ENCODE assay signal across 1 cellular context in the genomic region with DNA sequence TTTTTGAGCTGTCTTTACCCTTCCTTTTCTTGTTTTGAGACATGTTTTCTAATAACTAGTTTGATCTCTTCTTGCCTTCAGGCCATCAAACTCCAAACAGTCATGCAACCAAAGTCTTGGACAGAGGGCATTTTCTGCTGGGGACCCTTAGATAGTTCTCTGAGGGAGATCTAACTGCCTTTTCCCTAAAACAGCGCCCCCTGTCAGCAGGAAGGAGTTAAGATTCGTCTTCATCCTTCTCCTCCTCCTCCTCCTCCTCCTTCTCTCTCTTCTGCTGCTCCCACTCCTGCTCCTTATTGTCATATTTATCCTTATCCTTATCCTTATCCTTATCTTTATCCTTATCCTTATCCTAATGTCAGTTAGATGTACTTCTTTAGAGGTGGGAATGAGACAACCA.
TF ChIP-seq lines count a peak whose summit lies in the region.

No MANE protein-coding gene starts in this region.

TF ChIP-seq in Ishikawa, 13 proteins besides CTCF, POLR2A, EP300 and RAD21 (continued from another document):
- TF ChIP-seq, protein P1, sequence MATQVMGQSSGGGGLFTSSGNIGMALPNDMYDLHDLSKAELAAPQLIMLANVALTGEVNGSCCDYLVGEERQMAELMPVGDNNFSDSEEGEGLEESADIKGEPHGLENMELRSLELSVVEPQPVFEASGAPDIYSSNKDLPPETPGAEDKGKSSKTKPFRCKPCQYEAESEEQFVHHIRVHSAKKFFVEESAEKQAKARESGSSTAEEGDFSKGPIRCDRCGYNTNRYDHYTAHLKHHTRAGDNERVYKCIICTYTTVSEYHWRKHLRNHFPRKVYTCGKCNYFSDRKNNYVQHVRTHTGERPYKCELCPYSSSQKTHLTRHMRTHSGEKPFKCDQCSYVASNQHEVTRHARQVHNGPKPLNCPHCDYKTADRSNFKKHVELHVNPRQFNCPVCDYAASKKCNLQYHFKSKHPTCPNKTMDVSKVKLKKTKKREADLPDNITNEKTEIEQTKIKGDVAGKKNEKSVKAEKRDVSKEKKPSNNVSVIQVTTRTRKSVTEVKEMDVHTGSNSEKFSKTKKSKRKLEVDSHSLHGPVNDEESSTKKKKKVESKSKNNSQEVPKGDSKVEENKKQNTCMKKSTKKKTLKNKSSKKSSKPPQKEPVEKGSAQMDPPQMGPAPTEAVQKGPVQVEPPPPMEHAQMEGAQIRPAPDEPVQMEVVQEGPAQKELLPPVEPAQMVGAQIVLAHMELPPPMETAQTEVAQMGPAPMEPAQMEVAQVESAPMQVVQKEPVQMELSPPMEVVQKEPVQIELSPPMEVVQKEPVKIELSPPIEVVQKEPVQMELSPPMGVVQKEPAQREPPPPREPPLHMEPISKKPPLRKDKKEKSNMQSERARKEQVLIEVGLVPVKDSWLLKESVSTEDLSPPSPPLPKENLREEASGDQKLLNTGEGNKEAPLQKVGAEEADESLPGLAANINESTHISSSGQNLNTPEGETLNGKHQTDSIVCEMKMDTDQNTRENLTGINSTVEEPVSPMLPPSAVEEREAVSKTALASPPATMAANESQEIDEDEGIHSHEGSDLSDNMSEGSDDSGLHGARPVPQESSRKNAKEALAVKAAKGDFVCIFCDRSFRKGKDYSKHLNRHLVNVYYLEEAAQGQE (IDR thresholded peaks at IDR 0.05; ENCODE audit: low read depth): no peak
- TF ChIP-seq, protein P2, sequence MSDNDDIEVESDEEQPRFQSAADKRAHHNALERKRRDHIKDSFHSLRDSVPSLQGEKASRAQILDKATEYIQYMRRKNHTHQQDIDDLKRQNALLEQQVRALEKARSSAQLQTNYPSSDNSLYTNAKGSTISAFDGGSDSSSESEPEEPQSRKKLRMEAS (IDR thresholded peaks at IDR 0.05): no peak
- TF ChIP-seq YY1 (IDR thresholded peaks at IDR 0.05; ENCODE audit: low read depth) (no peak), NFIC (IDR thresholded peaks at IDR 0.05) (no peak)
TF ChIP-seq in Ishikawa: peak in this region for 0.
